In genomic region chr12:125162489-125163028, GRCh38 we compare ENCODE assay signal across 22 cellular contexts. TPM values are rescaled to one million over a fixed set of nuclear protein-coding genes. Genes with fewer than 3 reads are reported as not detected.
DNase-seq lines count a peak whose midpoint lies in the region; FAIRE-seq and TF ChIP-seq lines count a peak whose summit lies in the region.
"Had no signal": no experiment of that assay in that cellular context is flagged by ENCODE, and none has a peak within 500 bp of the region (broad histone marks: within the 10 kb centered on the region; RNA-seq: fewer than 3 reads in every experiment).

No MANE protein-coding gene starts in this region.

- no peaks in the 10 kb centered on the region for H3K4me1 Mint-ChIP-seq in astrocyte (ENCODE audit: low read depth, unreplicated experiment)
- H3K4me1 Mint-ChIP-seq in neural progenitor cell, result peaks cover 3% of the 10 kb centered on the region
- H3K4me1 Mint-ChIP-seq: CD14-positive monocyte; CD8-positive, alpha-beta memory T cell had no signal

- H3K9ac ChIP-seq in astrocyte (ENCODE audit: low read length) (no peak overlapping the region), neural progenitor cell (no peak overlapping the region)
- H3K9ac ChIP-seq: BLaER1 treated with 17β-estradiol and CSF1 and Interleukin-3, amounts not matched to agents 10 nM and 100 nM; GM23248 had no signal

- FAIRE-seq in astrocyte (lab: Jason Lieb, UNC) (no peak), frontal cortex (lab: Jason Lieb, UNC) (no peak)
- FAIRE-seq: D721Med, GM12878, GM19239, H54 had no signal

- no peaks in the 10 kb centered on the region for H3K4me1 ChIP-seq in HEK293 (ENCODE audit: control insufficient read depth, insufficient read depth, low read length)
- H3K4me1 ChIP-seq in astrocyte (ENCODE audit: insufficient read depth, low read length), result no peaks in the 10 kb centered on the region
- no peaks in the 10 kb centered on the region for H3K4me1 ChIP-seq in neural progenitor cell
- H3K4me1 ChIP-seq: BE2C; BLaER1 treated with 17β-estradiol and CSF1 and Interleukin-3, amounts not matched to agents 10 nM and 100 nM had no signal

- H3K9me3 Mint-ChIP-seq in astrocyte (ENCODE audit: unreplicated experiment) (peaks cover 2% of the 10 kb centered on the region), neural progenitor cell (peaks cover 7% of the 10 kb centered on the region)
- H3K9me3 Mint-ChIP-seq: CD4-positive, alpha-beta T cell had no signal

- H3K27me3 Mint-ChIP-seq in astrocyte (ENCODE audit: low read depth, unreplicated experiment) (peaks cover 10% of the 10 kb centered on the region), neural progenitor cell (ENCODE audit: insufficient read depth, low read depth) (peaks cover 17% of the 10 kb centered on the region)

- no peaks in the 10 kb centered on the region for H3F3A ChIP-seq in neural progenitor cell (ENCODE audit: low read depth)

- H3K27ac Mint-ChIP-seq in astrocyte (ENCODE audit: unreplicated experiment), result peak overlapping the region; percentile 42
- no peak overlapping the region for H3K27ac Mint-ChIP-seq in neural progenitor cell
- H3K27ac Mint-ChIP-seq: CD14-positive monocyte; CD4-positive, alpha-beta T cell; CD8-positive, alpha-beta memory T cell had no signal

- POLR2A ChIA-PET in HEK293 (lab: Yijun Ruan, JAX), result no interaction called here

- H4K20me1 ChIP-seq in astrocyte (ENCODE audit: insufficient read depth, low read length), result no peaks in the 10 kb centered on the region
- H4K20me1 ChIP-seq in neural progenitor cell (ENCODE audit: low read depth), result no peaks in the 10 kb centered on the region
- H4K20me1 ChIP-seq: BLaER1 treated with 17β-estradiol and CSF1 and Interleukin-3, amounts not matched to agents 10 nM and 100 nM had no signal

- H3K27me3 ChIP-seq in astrocyte (ENCODE audit: insufficient read depth, low read length), result no peaks in the 10 kb centered on the region
- no peaks in the 10 kb centered on the region for H3K27me3 ChIP-seq in neural progenitor cell
- H3K27me3 ChIP-seq: BE2C; BLaER1 treated with 17β-estradiol and CSF1 and Interleukin-3, amounts not matched to agents 10 nM and 100 nM had no signal

- CTCF ChIA-PET in HEK293 (lab: Yijun Ruan, JAX), result interaction anchor here (0.7 kb wide), 1 partner anchor 368 kb away, joined by 3 read pairs; no protein-coding TSS in a partner anchor

- H3K27ac ChIP-seq in HEK293 (ENCODE audit: extremely low read depth, low read depth, low read length), result no peak overlapping the region
- H3K27ac ChIP-seq in astrocyte (ENCODE audit: low read depth, low read length), result no peak overlapping the region
- no peak overlapping the region for H3K27ac ChIP-seq in neural progenitor cell
- H3K27ac ChIP-seq: BLaER1 treated with 17β-estradiol and CSF1 and Interleukin-3, amounts not matched to agents 10 nM and 100 nM; GM23248 had no signal

- no peak overlapping the region for H3K4me2 ChIP-seq in astrocyte (ENCODE audit: low read length)
- no peak overlapping the region for H3K4me2 ChIP-seq in neural progenitor cell
- H3K4me2 ChIP-seq: BLaER1 treated with 17β-estradiol and CSF1 and Interleukin-3, amounts not matched to agents 10 nM and 100 nM had no signal

- H3K9me3 ChIP-seq in HEK293 (ENCODE audit: control insufficient read depth, insufficient read depth, low read depth, low read length), result no peaks in the 10 kb centered on the region
- peaks cover 3% of the 10 kb centered on the region for H3K9me3 ChIP-seq in astrocyte (ENCODE audit: insufficient read depth, low read depth, low read length)
- no peaks in the 10 kb centered on the region for H3K9me3 ChIP-seq in neural progenitor cell (ENCODE audit: low read depth)
- H3K9me3 ChIP-seq: BE2C had no signal

- H2AFZ ChIP-seq in astrocyte (ENCODE audit: low read depth, low read length), result no peak overlapping the region
- H2AFZ ChIP-seq in neural progenitor cell (replicated peaks), result no peak overlapping the region
- H2AFZ ChIP-seq: GM23248 had no signal

- H3K36me3 ChIP-seq in HEK293 (ENCODE audit: control insufficient read depth in 2 of 2, insufficient read depth in 1 of 2, low read length in 2 of 2), result no peaks in the 10 kb centered on the region
- no peaks in the 10 kb centered on the region for H3K36me3 ChIP-seq in astrocyte (ENCODE audit: insufficient read depth, low read length)
- no peaks in the 10 kb centered on the region for H3K36me3 ChIP-seq in neural progenitor cell
- H3K36me3 ChIP-seq: BE2C; BLaER1 treated with 17β-estradiol and CSF1 and Interleukin-3, amounts not matched to agents 10 nM and 100 nM had no signal

- H3K4me3 ChIP-seq in HEK293 (ENCODE audit: low read depth, low read length) (no peak overlapping the region), astrocyte (ENCODE audit: insufficient read depth, low read depth, low read length) (no peak overlapping the region), neural progenitor cell (no peak overlapping the region)
- H3K4me3 ChIP-seq: BLaER1 treated with 17β-estradiol and CSF1 and Interleukin-3, amounts not matched to agents 10 nM and 100 nM; GM12878; GM23248 had no signal

- H3K79me2 ChIP-seq in astrocyte (ENCODE audit: insufficient read depth, low read length), result no peaks in the 10 kb centered on the region
- H3K79me2 ChIP-seq in neural progenitor cell (ENCODE audit: low read depth), result no peaks in the 10 kb centered on the region

- no peaks in the 10 kb centered on the region for H3K36me3 Mint-ChIP-seq in astrocyte (ENCODE audit: low read depth, unreplicated experiment)
- no peaks in the 10 kb centered on the region for H3K36me3 Mint-ChIP-seq in neural progenitor cell
- H3K36me3 Mint-ChIP-seq: CD14-positive monocyte; CD8-positive, alpha-beta memory T cell had no signal

- TF ChIP-seq CTCF in HEK293 (tag by site-specific recombination; IDR thresholded peaks at IDR 0.05) (no peak), astrocyte (IDR thresholded peaks at IDR 0.05; ENCODE audit: insufficient read depth, low read depth, low read length) (no peak), neural progenitor cell (IDR thresholded peaks at IDR 0.05) (no peak)

- H3K4me3 Mint-ChIP-seq in astrocyte (ENCODE audit: unreplicated experiment) (no peak overlapping the region), neural progenitor cell (peak overlapping the region; percentile 27)
- H3K4me3 Mint-ChIP-seq: CD14-positive monocyte; CD4-positive, alpha-beta T cell; CD8-positive, alpha-beta memory T cell had no signal

- no peak for DNase-seq in astrocyte (ENCODE audit: low read depth)
- no peak for DNase-seq in neural progenitor cell (ENCODE audit: low spot score)
- no peak for DNase-seq in NCI-H2196 treated with DMSO at 0.1 percent for 48 hours (lab: John Stamatoyannopoulos, UW; ENCODE audit: unreplicated experiment)
- no peak for DNase-seq in frontal cortex (ENCODE audit: low spot score in 2 of 2)
- no peak for DNase-seq in activated CD4-positive, CD25-positive, alpha-beta regulatory T cell (lab: John Stamatoyannopoulos, UW)
- DNase-seq: AML-193; BE2C; CD4-positive, alpha-beta T cell; CD8-positive, alpha-beta memory T cell; DMS 273 treated with DMSO at 0.1 percent for 48 hours; DMS79; EL; GDM1; GM23248; HCEC 1CT had no signal

TF ChIP-seq in HEK293, 187 proteins besides CTCF, POLR2A, EP300 and RAD21:
- TF ChIP-seq ZBTB17 (tag by site-specific recombination; IDR thresholded peaks at IDR 0.05) (peak; percentile 68), ZNF660 (tag by site-specific recombination; IDR thresholded peaks at IDR 0.05) (no peak)

RNA-seq across cellular contexts. Expression of gene TMEM132B, which starts 23.6 kb away (rescaled TPM):
- 1.9 and 2.2 TPM in 2 replicates for total RNA-seq in astrocyte
- 12.8 and 13.2 TPM in 2 replicates for total RNA-seq in neural progenitor cell (ENCODE audit: low replicate concordance)
- total RNA-seq in frontal cortex, result 44.8 TPM
- total RNA-seq: CD4-positive, alpha-beta T cell; CD8-positive, alpha-beta memory T cell had no signal
